In genomic region chr17:75494326-75494877, GRCh38 we compare ENCODE assay signal across 18 cellular contexts. TPM values are rescaled to one million over a fixed set of nuclear protein-coding genes. Genes with fewer than 3 reads are reported as not detected.
DNase-seq lines count a peak whose midpoint lies in the region; ATAC-seq, FAIRE-seq and TF ChIP-seq lines count a peak whose summit lies in the region.
"Had no signal": no experiment of that assay in that cellular context is flagged by ENCODE, and none has a peak within 500 bp of the region (broad histone marks: within the 10 kb centered on the region; RNA-seq: fewer than 3 reads in every experiment).

No MANE protein-coding gene starts in this region.

- H3K27me3 Mint-ChIP-seq in neural progenitor cell (ENCODE audit: insufficient read depth, low read depth), result no peaks in the 10 kb centered on the region
- H3K27me3 Mint-ChIP-seq: B cell; CD4-positive, alpha-beta T cell had no signal

- H2AFZ ChIP-seq in neural progenitor cell (replicated peaks), result no peak overlapping the region

- CTCF ChIA-PET in HEK293 (lab: Yijun Ruan, JAX), result no interaction called here

- no peak for ATAC-seq in GM19463 (IDR thresholded peaks at IDR 0.05; ENCODE audit: unreplicated experiment)

- no peaks in the 10 kb centered on the region for H3K9me3 Mint-ChIP-seq in neural progenitor cell
- H3K9me3 Mint-ChIP-seq: CD4-positive, alpha-beta T cell; H9 had no signal

- TF ChIP-seq CTCF in HEK293 (tag by site-specific recombination; IDR thresholded peaks at IDR 0.05) (no peak), neural progenitor cell (IDR thresholded peaks at IDR 0.05) (no peak), GM13976 (IDR thresholded peaks at IDR 0.05; ENCODE audit: borderline replicate concordance, control extremely low read depth, extremely low read depth, insufficient read depth, missing control alignments) (no peak)

- H3K36me3 ChIP-seq in BLaER1 (peaks cover 62% of the 10 kb centered on the region), HEK293 (ENCODE audit: control insufficient read depth in 2 of 2, insufficient read depth in 1 of 2, low read length in 2 of 2) (peaks cover 0 to 88% of the 10 kb centered on the region in 2 experiments; a peak in 2 of 3 replicates), neural progenitor cell (no peaks in the 10 kb centered on the region)

- H3K9ac ChIP-seq in BLaER1 (no peak overlapping the region), neural progenitor cell (no peak overlapping the region)

- no peaks in the 10 kb centered on the region for H3K79me2 ChIP-seq in neural progenitor cell (ENCODE audit: low read depth)

- peak overlapping the region; percentile 25 for H3K4me3 Mint-ChIP-seq in neural progenitor cell
- H3K4me3 Mint-ChIP-seq: B cell; CD4-positive, alpha-beta T cell; H9 had no signal

- H3K4me3 ChIP-seq in BLaER1 (no peak overlapping the region), HEK293 (ENCODE audit: low read depth, low read length) (no peak overlapping the region), neural progenitor cell (no peak overlapping the region)

- H3K27me3 ChIP-seq in BLaER1 (no peaks in the 10 kb centered on the region), neural progenitor cell (no peaks in the 10 kb centered on the region)

- no peak overlapping the region for H3K27ac Mint-ChIP-seq in neural progenitor cell
- H3K27ac Mint-ChIP-seq: B cell; CD4-positive, alpha-beta T cell had no signal

- H3K4me2 ChIP-seq in BLaER1, result peak overlapping the region; percentile 96
- H3K4me2 ChIP-seq in neural progenitor cell, result no peak overlapping the region

- peaks cover 5% of the 10 kb centered on the region for H3K36me3 Mint-ChIP-seq in neural progenitor cell

- peak overlapping the region; percentile 96 for H3K27ac ChIP-seq in BLaER1
- H3K27ac ChIP-seq in HEK293 (ENCODE audit: extremely low read depth, low read depth, low read length), result no peak overlapping the region
- no peak overlapping the region for H3K27ac ChIP-seq in neural progenitor cell
- H3K27ac ChIP-seq: C4-2B, HL-60 had no signal

- H3F3A ChIP-seq in neural progenitor cell (ENCODE audit: low read depth), result no peaks in the 10 kb centered on the region

- H4K20me1 ChIP-seq in BLaER1, result no peaks in the 10 kb centered on the region
- no peaks in the 10 kb centered on the region for H4K20me1 ChIP-seq in neural progenitor cell (ENCODE audit: low read depth)

- H3K9me3 ChIP-seq in BLaER1 (no peaks in the 10 kb centered on the region), HEK293 (ENCODE audit: control insufficient read depth, insufficient read depth, low read depth, low read length) (no peaks in the 10 kb centered on the region), neural progenitor cell (ENCODE audit: low read depth) (no peaks in the 10 kb centered on the region)
- H3K9me3 ChIP-seq: Caco-2 had no signal

- no peaks in the 10 kb centered on the region for H3K4me1 Mint-ChIP-seq in neural progenitor cell
- H3K4me1 Mint-ChIP-seq: B cell, H9 had no signal

- POLR2A ChIA-PET in HEK293 (lab: Yijun Ruan, JAX), result no interaction called here

- in situ Hi-C loops in GM13976 (cut with MboI; ENCODE audit: low sequenced_read_pairs, unreplicated experiment), result no loop called here

- H3K4me1 ChIP-seq in BLaER1 (peaks cover 95% of the 10 kb centered on the region), HEK293 (ENCODE audit: control insufficient read depth, insufficient read depth, low read length) (no peaks in the 10 kb centered on the region), neural progenitor cell (no peaks in the 10 kb centered on the region)
- H3K4me1 ChIP-seq: Caco-2 had no signal

- FAIRE-seq in urothelium cell line (lab: Jason Lieb, UNC), result peak; percentile 59
- FAIRE-seq: D721Med, G401.6, GM12891, GM18507 had no signal

- DNase-seq in neural progenitor cell (ENCODE audit: low spot score) (no peak), urothelium cell line (ENCODE audit: low spot score) (no peak), GM13976 (ENCODE audit: low spot score) (no peak)
- DNase-seq: Caco-2; CD4-positive, alpha-beta T cell; GOT3; H9 had no signal

TF ChIP-seq in HEK293, 187 proteins besides CTCF, POLR2A, EP300 and RAD21:
- TF ChIP-seq GLIS1 (tag by site-specific recombination; IDR thresholded peaks at IDR 0.05), result 0 out of 2 replicates have a peak, but pooled peaks have one; percentile 12
- TF ChIP-seq ZNF223 (tag by site-specific recombination; IDR thresholded peaks at IDR 0.05), result no peak

RNA-seq across cellular contexts. Expression of gene CASKIN2, which starts 20.9 kb away (rescaled TPM):
- 5.7 and 12.6 TPM in 2 replicates for total RNA-seq in neural progenitor cell (ENCODE audit: low replicate concordance)

RNA-seq across cellular contexts. Expression of gene TSEN54, which starts 21.9 kb away (rescaled TPM):
- total RNA-seq in neural progenitor cell (ENCODE audit: low replicate concordance), result 20.5 and 47.8 TPM in 2 replicates

RNA-seq across cellular contexts. Expression of gene LLGL2, which starts 31.1 kb away (rescaled TPM):
- 16.6 and 60.2 TPM in 2 replicates for total RNA-seq in neural progenitor cell (ENCODE audit: low replicate concordance)
- total RNA-seq: HT1080 had no signal

RNA-seq across cellular contexts. Expression of gene TMEM94, which starts 38.0 kb away (rescaled TPM):
- total RNA-seq in neural progenitor cell (ENCODE audit: low replicate concordance), result 23.6 and 96.8 TPM in 2 replicates
